Comparison of ENCODE assay signal across 20 cellular contexts in genomic region chr2:191573216-191573615, GRCh38.
"Had no signal": no experiment of that assay in that cellular context is flagged by ENCODE, and none has a peak within 500 bp of the region (broad histone marks: within the 10 kb centered on the region; RNA-seq: fewer than 3 reads in every experiment).

No MANE protein-coding gene starts in this region.

- DNase-seq: activated CD4-positive, alpha-beta memory T cell treated with anti-CD3 and anti-CD28 coated beads for 36 hours; activated CD8-positive, alpha-beta memory T cell treated with anti-CD3 and anti-CD28 coated beads, Interleukin-2, amount 50 U/mL, for 4 hours; activated naive CD4-positive, alpha-beta T cell treated with anti-CD3 and anti-CD28 coated beads, Interleukin-2, amount 10 ng/mL, durations not matched to agents 7 days and 5 days; amygdala; effector memory CD4-positive, alpha-beta T cell; esophagus squamous epithelium; heart right ventricle; left lung; mammary epithelial cell; occipital lobe; posterior cingulate gyrus; sigmoid colon; stimulated activated CD4-positive, alpha-beta T cell treated with anti-CD3 and anti-CD28 coated beads, Interleukin-4, amount 100 ng/mL, for 4 hours; stimulated activated naive CD4-positive, alpha-beta T cell; T-helper 1 cell; T1000 had no signal

- H3K27me3 Mint-ChIP-seq: activated CD4-positive, alpha-beta memory T cell treated with anti-CD3 and anti-CD28 coated beads for 36 hours had no signal

- H3K36me3 Mint-ChIP-seq: activated CD4-positive, alpha-beta memory T cell treated with anti-CD3 and anti-CD28 coated beads for 36 hours; activated naive CD4-positive, alpha-beta T cell treated with anti-CD3 and anti-CD28 coated beads, Interleukin-2, amount 10 ng/mL, durations not matched to agents 7 days and 5 days had no signal

- H3K4me3 Mint-ChIP-seq: activated CD4-positive, alpha-beta memory T cell treated with anti-CD3 and anti-CD28 coated beads for 36 hours; activated naive CD4-positive, alpha-beta T cell treated with anti-CD3 and anti-CD28 coated beads, Interleukin-2, amount 10 ng/mL, durations not matched to agents 7 days and 5 days; dendritic cell treated with granulocyte-macrophage colony-stimulating factor and Interleukin-4, amounts not matched to agents 40 ng/mL and 50 ng/mL, for 4 days had no signal

- H3K9me3 Mint-ChIP-seq: activated CD4-positive, alpha-beta memory T cell treated with anti-CD3 and anti-CD28 coated beads for 36 hours; activated naive CD4-positive, alpha-beta T cell treated with anti-CD3 and anti-CD28 coated beads, Interleukin-2, amount 10 ng/mL, durations not matched to agents 7 days and 5 days; dendritic cell treated with granulocyte-macrophage colony-stimulating factor and Interleukin-4, amounts not matched to agents 40 ng/mL and 50 ng/mL, for 4 days had no signal

- H3K36me3 ChIP-seq: cardiac muscle cell, esophagus squamous epithelium, heart right ventricle, left lung, sigmoid colon, tibial nerve, vagina had no signal

- H3K27ac Mint-ChIP-seq: activated naive CD4-positive, alpha-beta T cell treated with anti-CD3 and anti-CD28 coated beads, Interleukin-2, amount 10 ng/mL, durations not matched to agents 7 days and 5 days had no signal

- ATAC-seq: heart right ventricle, left lung had no signal

- H3K4me3 ChIP-seq: cardiac muscle cell, esophagus squamous epithelium, heart right ventricle, left lung, sigmoid colon, tibial nerve, vagina had no signal

- H3K27me3 ChIP-seq: cardiac muscle cell, esophagus squamous epithelium, left lung, sigmoid colon, tibial nerve, vagina had no signal
